Comparison of ENCODE assay signal across 9 cellular contexts in the genomic region with DNA sequence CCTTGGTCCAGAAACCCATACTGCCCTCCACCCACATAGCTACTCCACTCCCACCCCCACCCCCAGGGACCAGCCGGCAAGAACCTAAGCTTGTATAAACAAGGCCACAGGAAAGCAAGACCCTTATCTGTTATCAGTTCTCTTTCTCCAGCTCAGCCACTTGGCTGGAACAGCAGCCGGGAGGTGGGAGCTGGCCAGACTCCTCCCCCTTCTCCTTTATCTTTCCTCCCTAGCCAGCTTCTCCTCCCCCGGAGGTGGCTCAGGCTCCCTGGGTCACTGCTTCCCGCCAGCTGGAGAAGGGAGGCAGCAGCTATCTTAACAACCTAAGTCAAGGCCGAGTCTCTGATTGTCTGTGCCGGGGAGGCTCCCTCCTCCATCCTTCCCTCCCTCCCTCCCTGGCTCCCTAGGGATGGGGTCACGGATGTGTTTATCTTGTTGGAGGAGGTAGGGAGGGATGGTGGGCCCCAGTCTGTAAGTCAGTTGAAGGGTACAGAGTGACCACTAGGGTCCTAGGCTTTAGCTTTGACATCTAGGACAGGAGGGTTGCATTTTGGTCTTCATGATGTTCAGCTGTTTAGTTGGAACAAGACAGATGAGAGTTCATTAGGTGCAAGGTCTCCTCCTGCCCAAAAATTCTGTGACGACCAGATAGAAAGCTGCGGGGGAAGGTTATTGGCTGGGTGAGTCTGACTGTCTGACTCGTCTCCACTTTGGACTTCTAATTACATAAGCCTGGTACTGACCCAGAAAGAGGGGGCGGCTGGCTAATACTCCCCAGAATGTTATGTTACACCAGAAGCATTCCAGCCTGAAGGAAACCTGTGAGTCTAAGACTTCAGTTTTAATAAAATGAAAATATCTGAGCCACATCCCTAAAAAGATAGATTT. TPM values are rescaled to one million over a fixed set of nuclear protein-coding genes. Genes with fewer than 3 reads are reported as not detected.
DNase-seq lines count a peak whose midpoint lies in the region; ATAC-seq and TF ChIP-seq lines count a peak whose summit lies in the region.
"Had no signal": no experiment of that assay in that cellular context is flagged by ENCODE, and none has a peak within 500 bp of the region (broad histone marks: within the 10 kb centered on the region; RNA-seq: fewer than 3 reads in every experiment).

No MANE protein-coding gene starts in this region.

- H3K4me3 Mint-ChIP-seq in WTC11, result no peak overlapping the region
- no peak overlapping the region for H3K4me3 Mint-ChIP-seq in stimulated activated effector memory CD8-positive, alpha-beta T cell treated with anti-CD3 and anti-CD28 coated beads, Interleukin-12 subunit alpha, Interleukin-12 subunit beta, amount 100 ng/mL, for 72 hours
- H3K4me3 Mint-ChIP-seq: activated naive CD8-positive, alpha-beta T cell had no signal

- TF ChIP-seq CTCF in HEK293 (tag by site-specific recombination; IDR thresholded peaks at IDR 0.05) (no peak), WTC11 (IDR thresholded peaks at IDR 0.05) (no peak)

- H3K27me3 Mint-ChIP-seq in WTC11 (ENCODE audit: low read depth), result no peaks in the 10 kb centered on the region
- H3K27me3 Mint-ChIP-seq: activated naive CD8-positive, alpha-beta T cell had no signal

- CTCF ChIA-PET in HEK293 (lab: Yijun Ruan, JAX), result interaction anchor here (0.5 to 0.6 kb wide), 3 partner anchors 11 to 523 kb away, joined by 3 to 4 read pairs (median 4); no protein-coding TSS in a partner anchor
- CTCF ChIA-PET in WTC11 (lab: Charles Lee), result interaction anchor here (0.6 to 2.0 kb wide), 23 partner anchors 12 to 743 kb away, joined by 3 to 12 read pairs (median 4); no protein-coding TSS in a partner anchor

- no peaks in the 10 kb centered on the region for H3K36me3 ChIP-seq in HEK293 (ENCODE audit: control insufficient read depth in 2 of 2, insufficient read depth in 1 of 2, low read length in 2 of 2)

- H3K4me1 ChIP-seq in HEK293 (ENCODE audit: control insufficient read depth, insufficient read depth, low read length), result peaks cover 8% of the 10 kb centered on the region

- H3K4me3 ChIP-seq in HEK293 (ENCODE audit: low read depth, low read length), result no peak overlapping the region

- peak; percentile 91 for ATAC-seq in WTC11
- ATAC-seq in stimulated activated effector memory CD8-positive, alpha-beta T cell treated with anti-CD3 and anti-CD28 coated beads, Interleukin-12 subunit alpha, Interleukin-12 subunit beta, amount 100 ng/mL, for 72 hours, result no peak
- ATAC-seq in GM19397 (IDR thresholded peaks at IDR 0.05; ENCODE audit: unreplicated experiment), result no peak

- H3K9me3 ChIP-seq in HEK293 (ENCODE audit: control insufficient read depth, insufficient read depth, low read depth, low read length), result no peaks in the 10 kb centered on the region

- H3K9me3 Mint-ChIP-seq in WTC11, result no peaks in the 10 kb centered on the region
- no peaks in the 10 kb centered on the region for H3K9me3 Mint-ChIP-seq in stimulated activated effector memory CD8-positive, alpha-beta T cell treated with anti-CD3 and anti-CD28 coated beads, Interleukin-12 subunit alpha, Interleukin-12 subunit beta, amount 100 ng/mL, for 72 hours

- H3K27ac ChIP-seq in HEK293 (ENCODE audit: extremely low read depth, low read depth, low read length), result no peak overlapping the region

- POLR2A ChIA-PET in HEK293 (lab: Yijun Ruan, JAX), result interaction anchor here (0.6 to 1.3 kb wide), 4 partner anchors 30 to 305 kb away, joined by 3 to 12 read pairs (median 4); a partner anchor contains a TSS
- POLR2A ChIA-PET in WTC11 (lab: Charles Lee), result interaction anchor here (0.7 to 1.2 kb wide), 5 partner anchors 8 to 1262 kb away, joined by 3 to 12 read pairs (median 5); a partner anchor contains a TSS

- no peaks in the 10 kb centered on the region for H3K36me3 Mint-ChIP-seq in WTC11
- H3K36me3 Mint-ChIP-seq in stimulated activated effector memory CD8-positive, alpha-beta T cell treated with anti-CD3 and anti-CD28 coated beads, Interleukin-12 subunit alpha, Interleukin-12 subunit beta, amount 100 ng/mL, for 72 hours, result no peaks in the 10 kb centered on the region
- H3K36me3 Mint-ChIP-seq: activated naive CD8-positive, alpha-beta T cell had no signal

- H3K4me1 Mint-ChIP-seq in WTC11, result peaks cover 25% of the 10 kb centered on the region
- peaks cover 38% of the 10 kb centered on the region for H3K4me1 Mint-ChIP-seq in stimulated activated effector memory CD8-positive, alpha-beta T cell treated with anti-CD3 and anti-CD28 coated beads, Interleukin-12 subunit alpha, Interleukin-12 subunit beta, amount 100 ng/mL, for 72 hours

- no peak overlapping the region for H3K27ac Mint-ChIP-seq in WTC11
- H3K27ac Mint-ChIP-seq in stimulated activated effector memory CD8-positive, alpha-beta T cell treated with anti-CD3 and anti-CD28 coated beads, Interleukin-12 subunit alpha, Interleukin-12 subunit beta, amount 100 ng/mL, for 72 hours, result peak overlapping the region; percentile 19
- H3K27ac Mint-ChIP-seq: activated naive CD8-positive, alpha-beta T cell had no signal

- DNase-seq in WTC11 (ENCODE audit: low spot score) (peak; percentile 66), iris pigment epithelial cell (ENCODE audit: low read depth) (peak; percentile 49), NOMO-1 treated with DMSO at 0.1 percent for 48 hours (lab: John Stamatoyannopoulos, UW; ENCODE audit: unreplicated experiment) (no peak), DMS153 treated with DMSO at 0.1 percent for 48 hours (lab: John Stamatoyannopoulos, UW; ENCODE audit: unreplicated experiment) (no peak)
- no peak for DNase-seq in stimulated activated effector memory CD8-positive, alpha-beta T cell treated with anti-CD3 and anti-CD28 coated beads, Interleukin-12 subunit alpha, Interleukin-12 subunit beta, amount 100 ng/mL, for 72 hours (ENCODE audit: low spot score in 2 of 2)
- no peak for DNase-seq in activated CD4-positive, alpha-beta T cell treated with anti-CD3 and anti-CD28 coated beads, Interleukin-2, amount 50 U/mL, for 48 hours

TF ChIP-seq in HEK293, 187 proteins besides CTCF, POLR2A, EP300 and RAD21 (continues in another document):
- TF ChIP-seq, protein P1, sequence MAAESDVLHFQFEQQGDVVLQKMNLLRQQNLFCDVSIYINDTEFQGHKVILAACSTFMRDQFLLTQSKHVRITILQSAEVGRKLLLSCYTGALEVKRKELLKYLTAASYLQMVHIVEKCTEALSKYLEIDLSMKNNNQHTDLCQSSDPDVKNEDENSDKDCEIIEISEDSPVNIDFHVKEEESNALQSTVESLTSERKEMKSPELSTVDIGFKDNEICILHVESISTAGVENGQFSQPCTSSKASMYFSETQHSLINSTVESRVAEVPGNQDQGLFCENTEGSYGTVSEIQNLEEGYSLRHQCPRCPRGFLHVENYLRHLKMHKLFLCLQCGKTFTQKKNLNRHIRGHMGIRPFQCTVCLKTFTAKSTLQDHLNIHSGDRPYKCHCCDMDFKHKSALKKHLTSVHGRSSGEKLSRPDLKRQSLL (tag by site-specific recombination; IDR thresholded peaks at IDR 0.05), result peak; percentile 28; the same call in 1 of the 2 replicates
- TF ChIP-seq ZNF596 (tag by site-specific recombination; IDR thresholded peaks at IDR 0.05) (no peak), YY1 (tag by site-specific recombination; IDR thresholded peaks at IDR 0.05) (no peak), ZNF266 (tag by site-specific recombination; IDR thresholded peaks at IDR 0.05; ENCODE audit: low read depth) (no peak), SP2 (tag by site-specific recombination; IDR thresholded peaks at IDR 0.05) (no peak)
- TF ChIP-seq, protein P2, sequence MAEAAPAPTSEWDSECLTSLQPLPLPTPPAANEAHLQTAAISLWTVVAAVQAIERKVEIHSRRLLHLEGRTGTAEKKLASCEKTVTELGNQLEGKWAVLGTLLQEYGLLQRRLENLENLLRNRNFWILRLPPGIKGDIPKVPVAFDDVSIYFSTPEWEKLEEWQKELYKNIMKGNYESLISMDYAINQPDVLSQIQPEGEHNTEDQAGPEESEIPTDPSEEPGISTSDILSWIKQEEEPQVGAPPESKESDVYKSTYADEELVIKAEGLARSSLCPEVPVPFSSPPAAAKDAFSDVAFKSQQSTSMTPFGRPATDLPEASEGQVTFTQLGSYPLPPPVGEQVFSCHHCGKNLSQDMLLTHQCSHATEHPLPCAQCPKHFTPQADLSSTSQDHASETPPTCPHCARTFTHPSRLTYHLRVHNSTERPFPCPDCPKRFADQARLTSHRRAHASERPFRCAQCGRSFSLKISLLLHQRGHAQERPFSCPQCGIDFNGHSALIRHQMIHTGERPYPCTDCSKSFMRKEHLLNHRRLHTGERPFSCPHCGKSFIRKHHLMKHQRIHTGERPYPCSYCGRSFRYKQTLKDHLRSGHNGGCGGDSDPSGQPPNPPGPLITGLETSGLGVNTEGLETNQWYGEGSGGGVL (tag by site-specific recombination; IDR thresholded peaks at IDR 0.05), result peak; percentile 84

TF ChIP-seq in WTC11, 78 proteins besides CTCF, POLR2A, EP300 and RAD21:
- TF ChIP-seq, protein P3, sequence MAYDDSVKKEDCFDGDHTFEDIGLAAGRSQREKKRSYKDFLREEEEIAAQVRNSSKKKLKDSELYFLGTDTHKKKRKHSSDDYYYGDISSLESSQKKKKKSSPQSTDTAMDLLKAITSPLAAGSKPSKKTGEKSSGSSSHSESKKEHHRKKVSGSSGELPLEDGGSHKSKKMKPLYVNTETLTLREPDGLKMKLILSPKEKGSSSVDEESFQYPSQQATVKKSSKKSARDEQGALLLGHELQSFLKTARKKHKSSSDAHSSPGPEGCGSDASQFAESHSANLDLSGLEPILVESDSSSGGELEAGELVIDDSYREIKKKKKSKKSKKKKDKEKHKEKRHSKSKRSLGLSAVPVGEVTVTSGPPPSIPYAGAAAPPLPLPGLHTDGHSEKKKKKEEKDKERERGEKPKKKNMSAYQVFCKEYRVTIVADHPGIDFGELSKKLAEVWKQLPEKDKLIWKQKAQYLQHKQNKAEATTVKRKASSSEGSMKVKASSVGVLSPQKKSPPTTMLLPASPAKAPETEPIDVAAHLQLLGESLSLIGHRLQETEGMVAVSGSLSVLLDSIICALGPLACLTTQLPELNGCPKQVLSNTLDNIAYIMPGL (CRISPR knock-in tag; IDR thresholded peaks at IDR 0.05), result no peak

RNA-seq across cellular contexts. Expression of a gene that starts 29.7 kb away (rescaled TPM):
- 132 to 150 TPM (median 148 TPM) in 3 replicates for total RNA-seq in WTC11 (2021)

Comparison
In these comparisons a context has a peak if more than half of its experiments do, and no peak if none do; other contexts are left out.
1. DNase-seq: peak in WTC11 (single experiment) and iris pigment epithelial cell (single experiment); none in stimulated activated effector memory CD8-positive, alpha-beta T cell treated with anti-CD3 and anti-CD28 coated beads, Interleukin-12 subunit alpha, Interleukin-12 subunit beta, amount 100 ng/mL, for 72 hours (0 of 2), NOMO-1 treated with DMSO at 0.1 percent for 48 hours (single experiment), DMS153 treated with DMSO at 0.1 percent for 48 hours (single experiment) and activated CD4-positive, alpha-beta T cell treated with anti-CD3 and anti-CD28 coated beads, Interleukin-2, amount 50 U/mL, for 48 hours (0 of 2).